In genomic region chr1:9242338-9242969, GRCh38 we compare ENCODE assay signal across 9 cellular contexts. TPM values are rescaled to one million over a fixed set of nuclear protein-coding genes. Genes with fewer than 3 reads are reported as not detected.
DNase-seq lines count a peak whose midpoint lies in the region; ATAC-seq, FAIRE-seq and TF ChIP-seq lines count a peak whose summit lies in the region.
"Had no signal": no experiment of that assay in that cellular context is flagged by ENCODE, and none has a peak within 500 bp of the region (broad histone marks: within the 10 kb centered on the region; RNA-seq: fewer than 3 reads in every experiment).

No MANE protein-coding gene starts in this region.

- POLR2A ChIA-PET in WTC11 (lab: Charles Lee), result no interaction called here

- DNase-seq in WTC11 (ENCODE audit: low spot score) (no peak), frontal cortex (ENCODE audit: low spot score in 2 of 2) (peak; percentile 58 to 64), tibial nerve (ENCODE audit: low spot score in 2 of 2) (peak; percentile 45 to 57), MM.1S (no peak)
- no peak for DNase-seq in activated CD8-positive, alpha-beta memory T cell treated with anti-CD3 and anti-CD28 coated beads, Interleukin-2, amount 50 U/mL, for 4 hours

- peaks cover 34% of the 10 kb centered on the region for H3K4me1 Mint-ChIP-seq in WTC11
- peaks cover 44% of the 10 kb centered on the region for H3K4me1 Mint-ChIP-seq in nephron

- H3K9me3 ChIP-seq in tibial nerve, result no peaks in the 10 kb centered on the region
- no peaks in the 10 kb centered on the region for H3K9me3 ChIP-seq in MM.1S (replicated peaks; ENCODE audit: insufficient read depth, low read length)

- H3K4me2 ChIP-seq in MM.1S (ENCODE audit: low read depth, low read length), result no peak overlapping the region

- no peaks in the 10 kb centered on the region for H3K79me2 ChIP-seq in MM.1S (ENCODE audit: low read length)

- H3K36me3 ChIP-seq in tibial nerve, result peaks cover 0 to 40% (median 0%) of the 10 kb centered on the region in 3 donors
- no peaks in the 10 kb centered on the region for H3K36me3 ChIP-seq in MM.1S (replicated peaks; ENCODE audit: insufficient read depth, low read length)

- H3K27me3 ChIP-seq in tibial nerve (no peaks in the 10 kb centered on the region), MM.1S (replicated peaks; ENCODE audit: insufficient read depth, low read length) (no peaks in the 10 kb centered on the region)

- no peak for FAIRE-seq in frontal cortex (lab: Jason Lieb, UNC)
- FAIRE-seq: TTC549 had no signal

- H2AFZ ChIP-seq in MM.1S (ENCODE audit: low read length), result no peak overlapping the region

- H3K27me3 Mint-ChIP-seq in WTC11 (ENCODE audit: low read depth) (no peaks in the 10 kb centered on the region), nephron (ENCODE audit: low read depth) (peaks cover 7% of the 10 kb centered on the region)

- WGBS in tibial nerve, 2 donors, result 58 to 74% methylated on average over 10 of the region's 10 CpGs

- H3K4me3 Mint-ChIP-seq in WTC11, result no peak overlapping the region
- no peak overlapping the region for H3K4me3 Mint-ChIP-seq in nephron

- H3K9ac ChIP-seq in MM.1S (ENCODE audit: low read length), result no peak overlapping the region

- 0 out of 2 replicates have a peak, but pooled peaks cover 3% of the 10 kb centered on the region for H3F3A ChIP-seq in MM.1S (ENCODE audit: insufficient read depth, low read length)

- H3K4me1 ChIP-seq in tibial nerve, result peaks cover 0 to 77% (median 51%) of the 10 kb centered on the region in 4 donors
- H3K4me1 ChIP-seq in MM.1S (ENCODE audit: low read length), result peaks cover 21% of the 10 kb centered on the region

- H3K27ac Mint-ChIP-seq in WTC11 (no peak overlapping the region), nephron (peak overlapping the region in 2 of 3 experiments; percentile 30 to 42)

- H3K4me3 ChIP-seq in tibial nerve, result peak overlapping the region in 1 of 4 donors; percentile 9
- no peak overlapping the region for H3K4me3 ChIP-seq in MM.1S (ENCODE audit: low read length)

- no peaks in the 10 kb centered on the region for H3K36me3 Mint-ChIP-seq in WTC11
- H3K36me3 Mint-ChIP-seq in nephron (ENCODE audit: low read depth), result peaks cover 37% of the 10 kb centered on the region

- H3K9me2 ChIP-seq in MM.1S (replicated peaks; ENCODE audit: insufficient read depth, low read length), result no peaks in the 10 kb centered on the region

- no peak for TF ChIP-seq POLR2A in tibial nerve (IDR thresholded peaks at IDR 0.05)

- H3K27ac ChIP-seq in tibial nerve (peak overlapping the region in 3 of 4 donors; percentile 53 to 84 (median 55)), MM.1S (ENCODE audit: low read length) (no peak overlapping the region)

- no peak for ATAC-seq in WTC11
- ATAC-seq in GM19035 (IDR thresholded peaks at IDR 0.05; ENCODE audit: unreplicated experiment), result no peak
- ATAC-seq in activated CD4-positive, CD25-positive, alpha-beta regulatory T cell treated with anti-CD3 and anti-CD28 coated beads, Interleukin-2, amount 50 U/mL, for 24 hours, result no peak

- TF ChIP-seq EP300 in tibial nerve (IDR thresholded peaks at IDR 0.05), result peak in 1 of 2 donors; percentile 74

- CTCF ChIA-PET in WTC11 (lab: Charles Lee), result interaction anchor here (0.7 to 5.1 kb wide), 7 partner anchors 7 to 231 kb away, joined by 3 to 31 read pairs (median 4); partner anchors contain the start of gene H6PD

- no peaks in the 10 kb centered on the region for H4K20me1 ChIP-seq in MM.1S (ENCODE audit: insufficient read depth, low read length)

- no peak for TF ChIP-seq CTCF in WTC11 (IDR thresholded peaks at IDR 0.05)
- no peak for TF ChIP-seq CTCF in nephron (IDR thresholded peaks at IDR 0.05; ENCODE audit: unreplicated experiment in 3 of 3)
- TF ChIP-seq CTCF in tibial nerve (IDR thresholded peaks at IDR 0.05), result no peak
- TF ChIP-seq CTCF in MM.1S (IDR thresholded peaks at IDR 0.05; ENCODE audit: low read length), result no peak

- H3K9me3 Mint-ChIP-seq in WTC11 (no peaks in the 10 kb centered on the region), nephron (no peaks in the 10 kb centered on the region)

TF ChIP-seq in WTC11, 78 proteins besides CTCF, POLR2A, EP300 and RAD21:
- no peak for TF ChIP-seq ZSCAN18 (CRISPR knock-in tag; IDR thresholded peaks at IDR 0.05)
- TF ChIP-seq GABPB1 (CRISPR knock-in tag; IDR thresholded peaks at IDR 0.05), result peak; percentile 37; the same call in 1 of the 2 replicates
- no peak for TF ChIP-seq FOXJ3 (CRISPR knock-in tag; IDR thresholded peaks at IDR 0.05; ENCODE audit: borderline replicate concordance)
- TF ChIP-seq USF1 (CRISPR knock-in tag; IDR thresholded peaks at IDR 0.05), result no peak
- TF ChIP-seq ZNF512 (CRISPR knock-in tag; IDR thresholded peaks at IDR 0.05; ENCODE audit: borderline replicate concordance), result no peak
- no peak for TF ChIP-seq ESRRA (CRISPR knock-in tag; IDR thresholded peaks at IDR 0.05; ENCODE audit: borderline replicate concordance)

RNA-seq across cellular contexts. Expression of gene H6PD, which starts 7.9 kb away (rescaled TPM):
- 7.4 to 7.9 TPM (median 7.8 TPM) in 3 replicates for total RNA-seq in WTC11 (2021)
- 5.3 TPM for total RNA-seq in frontal cortex
- total RNA-seq in tibial nerve, result 10 to 100 TPM; 53.1 to 88.6 (median 72.7) TPM

RNA-seq across cellular contexts. Expression of gene SPSB1, which starts 50.2 kb away (rescaled TPM):
- 4.3 to 5.5 TPM (median 4.6 TPM) in 3 replicates for total RNA-seq in WTC11 (2021)
- 2.9 TPM for total RNA-seq in frontal cortex
- total RNA-seq in tibial nerve, result 10 to 100 TPM; 18.9 to 64.9 (median 41.8) TPM

Comparison
In these comparisons a context has a peak if more than half of its experiments do, and no peak if none do; other contexts are left out.
1. DNase-seq: peak in frontal cortex (2 of 2) and tibial nerve (2 of 2); none in WTC11 (single experiment), MM.1S (single experiment) and activated CD8-positive, alpha-beta memory T cell treated with anti-CD3 and anti-CD28 coated beads, Interleukin-2, amount 50 U/mL, for 4 hours (single experiment).